In the genomic region with DNA sequence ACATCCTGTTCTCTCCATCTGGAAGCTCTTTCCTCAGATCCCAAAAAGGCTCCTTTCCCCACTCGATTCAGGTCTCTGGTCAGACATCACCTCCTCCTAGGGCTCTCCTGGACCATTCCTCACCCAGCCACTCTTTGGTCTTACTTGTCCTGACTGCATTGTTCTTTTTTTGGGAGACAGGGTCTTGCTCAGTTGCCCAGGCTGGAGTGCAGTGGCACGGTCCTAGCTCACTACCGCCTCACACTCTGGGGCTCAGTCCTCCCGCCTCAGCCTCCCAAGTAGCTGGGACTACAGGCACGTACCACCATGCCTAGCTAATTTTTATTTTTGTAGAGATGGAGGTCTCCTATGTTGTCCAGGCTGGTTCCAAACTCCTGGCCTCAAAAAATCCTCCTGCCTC, we compare ENCODE assay signal across 21 cellular contexts. TPM values are rescaled to one million over a fixed set of nuclear protein-coding genes. Genes with fewer than 3 reads are reported as not detected.
DNase-seq lines count a peak whose midpoint lies in the region; ATAC-seq and TF ChIP-seq lines count a peak whose summit lies in the region.
"Had no signal": no experiment of that assay in that cellular context is flagged by ENCODE, and none has a peak within 500 bp of the region (broad histone marks: within the 10 kb centered on the region; RNA-seq: fewer than 3 reads in every experiment).

No MANE protein-coding gene starts in this region.

- no peaks in the 10 kb centered on the region for H3K27me3 ChIP-seq in BLaER1 treated with 17β-estradiol and CSF1 and Interleukin-3, amounts not matched to agents 10 nM and 100 nM
- H3K27me3 ChIP-seq in DND-41 (ENCODE audit: insufficient read depth, low read length, poor library complexity) = no peaks in the 10 kb centered on the region
- no peaks in the 10 kb centered on the region for H3K27me3 ChIP-seq in naive thymus-derived CD4-positive, alpha-beta T cell (ENCODE audit: control insufficient read depth in 2 of 2, insufficient read depth in 2 of 2, low read length in 2 of 2)

- H3K4me3 ChIP-seq in BLaER1 treated with 17β-estradiol and CSF1 and Interleukin-3, amounts not matched to agents 10 nM and 100 nM = no peak overlapping the region
- H3K4me3 ChIP-seq in DND-41 (ENCODE audit: low read depth in 1 of 2, low read length in 2 of 2) = no peak overlapping the region
- H3K4me3 ChIP-seq in naive thymus-derived CD4-positive, alpha-beta T cell (ENCODE audit: low read length) = peak overlapping the region; percentile 49
- H3K4me3 ChIP-seq: mucosa of descending colon had no signal

- H3K36me3 Mint-ChIP-seq in activated CD8-positive, alpha-beta T cell treated with anti-CD3 and anti-CD28 coated beads, Interleukin-2, amount 10 ng/mL, durations not matched to agents 7 days and 5 days (ENCODE audit: low read depth) = peaks cover 6% of the 10 kb centered on the region
- H3K36me3 Mint-ChIP-seq in naive thymus-derived CD4-positive, alpha-beta T cell = peaks cover 0 to 4% (median 0%) of the 10 kb centered on the region in 5 donors

- H3K4me1 ChIP-seq in BLaER1 treated with 17β-estradiol and CSF1 and Interleukin-3, amounts not matched to agents 10 nM and 100 nM = peaks cover 81 to 92% (median 86%) of the 10 kb centered on the region in 10 experiments
- peaks cover 30% of the 10 kb centered on the region for H3K4me1 ChIP-seq in DND-41 (ENCODE audit: insufficient read depth, low read length)
- peaks cover 38 to 76% of the 10 kb centered on the region in 2 donors for H3K4me1 ChIP-seq in naive thymus-derived CD4-positive, alpha-beta T cell (ENCODE audit: control insufficient read depth in 2 of 2, insufficient read depth in 2 of 2, low read length in 2 of 2)

- ATAC-seq in DND-41 (ENCODE audit: insufficient read depth, low read depth) (no peak), GM19463 (IDR thresholded peaks at IDR 0.05; ENCODE audit: unreplicated experiment) (no peak), GM21360 (IDR thresholded peaks at IDR 0.05; ENCODE audit: unreplicated experiment) (no peak)
- no peak for ATAC-seq in activated CD8-positive, alpha-beta T cell treated with anti-CD3 and anti-CD28 coated beads, Interleukin-2, amount 10 ng/mL, durations not matched to agents 7 days and 5 days
- ATAC-seq in naive thymus-derived CD4-positive, alpha-beta T cell = no peak
- ATAC-seq: mucosa of descending colon, PC-3 had no signal

- H3K9ac ChIP-seq in BLaER1 treated with 17β-estradiol and CSF1 and Interleukin-3, amounts not matched to agents 10 nM and 100 nM = 0 out of 22 replicates have a peak overlapping the region, but pooled peaks of 1 of the 11 experiments have one; percentile 18
- no peak overlapping the region for H3K9ac ChIP-seq in DND-41 (ENCODE audit: low read depth, low read length)

- CTCF ChIA-PET in activated CD8-positive, alpha-beta T cell treated with anti-CD3 and anti-CD28 coated beads, Interleukin-2, amount 10 ng/mL, durations not matched to agents 7 days and 5 days (lab: Charles Lee) = no interaction called here
- CTCF ChIA-PET in naive thymus-derived CD4-positive, alpha-beta T cell (lab: Charles Lee) = interaction anchor here (0.6 to 0.7 kb wide), 2 partner anchors 63 to 1946 kb away, joined by 3 to 6 read pairs; no protein-coding TSS in a partner anchor

- H3K4me2 ChIP-seq in BLaER1 treated with 17β-estradiol and CSF1 and Interleukin-3, amounts not matched to agents 10 nM and 100 nM = peak overlapping the region; percentile 86 to 99 (median 90); a peak in 18 of 22 replicates
- H3K4me2 ChIP-seq in DND-41 (ENCODE audit: insufficient read depth, low read length) = peak overlapping the region; percentile 57

- intact Hi-C loops in naive thymus-derived CD4-positive, alpha-beta T cell (cut with micrococcal nuclease) = no loop called here

- peak; percentile 4 for DNase-seq in DND-41
- DNase-seq in activated CD8-positive, alpha-beta T cell treated with anti-CD3 and anti-CD28 coated beads, Interleukin-2, amount 10 ng/mL, durations not matched to agents 7 days and 5 days = no peak
- DNase-seq in naive thymus-derived CD4-positive, alpha-beta T cell = no peak
- DNase-seq in occipital lobe (lab: John Stamatoyannopoulos, UW) = no peak
- no peak for DNase-seq in caudate nucleus (lab: John Stamatoyannopoulos, UW)
- DNase-seq: activated gamma-delta T cell, cerebellar nuclear complex, glutamatergic neuron, mucosa of descending colon, NCI-H1417, NCI-H446, PC-3 had no signal

- TF ChIP-seq CTCF in DND-41 (IDR thresholded peaks at IDR 0.05; ENCODE audit: borderline replicate concordance, extremely low read depth, low read length, poor library complexity, severe bottlenecking) = no peak

- peaks cover 9% of the 10 kb centered on the region; the same call in 1 of the 2 replicates for H3K79me2 ChIP-seq in DND-41 (ENCODE audit: insufficient read depth, low read length)

- H3K9me3 Mint-ChIP-seq in activated CD8-positive, alpha-beta T cell treated with anti-CD3 and anti-CD28 coated beads, Interleukin-2, amount 10 ng/mL, durations not matched to agents 7 days and 5 days (ENCODE audit: insufficient read depth) = no peaks in the 10 kb centered on the region
- H3K9me3 Mint-ChIP-seq in naive thymus-derived CD4-positive, alpha-beta T cell = no peaks in the 10 kb centered on the region

- H3K9me3 ChIP-seq in BLaER1 treated with 17β-estradiol and CSF1 and Interleukin-3, amounts not matched to agents 10 nM and 100 nM (replicated peaks in 1 of 11) = no peaks in the 10 kb centered on the region
- no peaks in the 10 kb centered on the region for H3K9me3 ChIP-seq in DND-41 (ENCODE audit: insufficient read depth, low read length, severe bottlenecking)
- no peaks in the 10 kb centered on the region for H3K9me3 ChIP-seq in naive thymus-derived CD4-positive, alpha-beta T cell (ENCODE audit: control insufficient read depth in 2 of 3, low read length in 3 of 3)
- H3K9me3 ChIP-seq: mucosa of descending colon had no signal

- H3K4me3 Mint-ChIP-seq in activated CD8-positive, alpha-beta T cell treated with anti-CD3 and anti-CD28 coated beads, Interleukin-2, amount 10 ng/mL, durations not matched to agents 7 days and 5 days = peak overlapping the region; percentile 40
- peak overlapping the region; percentile 68 to 83 (median 80) for H3K4me3 Mint-ChIP-seq in naive thymus-derived CD4-positive, alpha-beta T cell

- peaks cover 0 to 21% (median 0%) of the 10 kb centered on the region in 11 experiments; a peak in 7 of 22 replicates for H3K36me3 ChIP-seq in BLaER1 treated with 17β-estradiol and CSF1 and Interleukin-3, amounts not matched to agents 10 nM and 100 nM
- no peaks in the 10 kb centered on the region for H3K36me3 ChIP-seq in DND-41 (ENCODE audit: insufficient read depth, low read length)
- no peaks in the 10 kb centered on the region for H3K36me3 ChIP-seq in naive thymus-derived CD4-positive, alpha-beta T cell (ENCODE audit: control insufficient read depth in 2 of 3, insufficient read depth in 3 of 3, low read length in 3 of 3)

- H3K4me1 Mint-ChIP-seq in activated CD8-positive, alpha-beta T cell treated with anti-CD3 and anti-CD28 coated beads, Interleukin-2, amount 10 ng/mL, durations not matched to agents 7 days and 5 days (ENCODE audit: low read depth) = peaks cover 54% of the 10 kb centered on the region
- peaks cover 52 to 93% (median 69%) of the 10 kb centered on the region in 7 donors for H3K4me1 Mint-ChIP-seq in naive thymus-derived CD4-positive, alpha-beta T cell

- H3K27ac Mint-ChIP-seq in activated CD8-positive, alpha-beta T cell treated with anti-CD3 and anti-CD28 coated beads, Interleukin-2, amount 10 ng/mL, durations not matched to agents 7 days and 5 days = peak overlapping the region; percentile 63
- peak overlapping the region; percentile 89 to 99 (median 96) for H3K27ac Mint-ChIP-seq in naive thymus-derived CD4-positive, alpha-beta T cell

- peaks cover 2% of the 10 kb centered on the region for H3K27me3 Mint-ChIP-seq in activated CD8-positive, alpha-beta T cell treated with anti-CD3 and anti-CD28 coated beads, Interleukin-2, amount 10 ng/mL, durations not matched to agents 7 days and 5 days (ENCODE audit: low read depth)
- no peaks in the 10 kb centered on the region for H3K27me3 Mint-ChIP-seq in naive thymus-derived CD4-positive, alpha-beta T cell

- POLR2A ChIA-PET in activated CD8-positive, alpha-beta T cell treated with anti-CD3 and anti-CD28 coated beads, Interleukin-2, amount 10 ng/mL, durations not matched to agents 7 days and 5 days (lab: Charles Lee) = interaction anchor here (1.0 to 1.9 kb wide), 3 partner anchors 8 to 28 kb away, joined by 3 to 6 read pairs (median 6); a partner anchor contains a TSS
- POLR2A ChIA-PET in naive thymus-derived CD4-positive, alpha-beta T cell (lab: Charles Lee) = interaction anchor here (0.7 to 11.9 kb wide), 9 partner anchors 15 to 43 kb away, joined by 3 to 206 read pairs (median 5); a partner anchor contains a TSS

- no peak overlapping the region for H2AFZ ChIP-seq in DND-41 (ENCODE audit: low read depth, low read length)

- no peak overlapping the region for H3K27ac ChIP-seq in BLaER1 treated with 17β-estradiol and CSF1 and Interleukin-3, amounts not matched to agents 10 nM and 100 nM
- H3K27ac ChIP-seq in DND-41 (ENCODE audit: low read length) (no peak overlapping the region; the same call in 1 of the 2 replicates), caudate nucleus (ENCODE audit: low read depth, low read length) (no peak overlapping the region)
- peak overlapping the region; percentile 85 for H3K27ac ChIP-seq in naive thymus-derived CD4-positive, alpha-beta T cell (ENCODE audit: low read depth, low read length)
- H3K27ac ChIP-seq: C4-2B had no signal

- H4K20me1 ChIP-seq in BLaER1 treated with 17β-estradiol and CSF1 and Interleukin-3, amounts not matched to agents 10 nM and 100 nM = peaks cover 0 to 25% (median 8%) of the 10 kb centered on the region in 11 experiments; a peak in 12 of 22 replicates
- peaks cover 3% of the 10 kb centered on the region; the same call in 1 of the 2 replicates for H4K20me1 ChIP-seq in DND-41 (ENCODE audit: insufficient read depth, low read length)

RNA-seq across cellular contexts. Expression of a gene that starts 2.2 kb away (rescaled TPM):
- 100 to 1,000 TPM; 157 to 169 TPM for total RNA-seq in activated CD8-positive, alpha-beta T cell treated with anti-CD3 and anti-CD28 coated beads, Interleukin-2, amount 10 ng/mL, durations not matched to agents 7 days and 5 days
- 100 to 1,000 TPM in 1 of 5 experiments, 10 to 100 TPM in 4; 15.6 to 311 (median 28.5) TPM for total RNA-seq in naive thymus-derived CD4-positive, alpha-beta T cell
- 10 to 100 TPM; 21.3 to 40.8 TPM for polyA plus RNA-seq in naive thymus-derived CD4-positive, alpha-beta T cell
- 23.4 TPM for total RNA-seq in occipital lobe

RNA-seq across cellular contexts. Expression of a gene that starts 7.0 kb away (rescaled TPM):
- total RNA-seq in activated CD8-positive, alpha-beta T cell treated with anti-CD3 and anti-CD28 coated beads, Interleukin-2, amount 10 ng/mL, durations not matched to agents 7 days and 5 days = not detected
- not detected for total RNA-seq in naive thymus-derived CD4-positive, alpha-beta T cell
- polyA plus RNA-seq in naive thymus-derived CD4-positive, alpha-beta T cell = 1 to 10 TPM; 1.4 to 1.5 TPM
- total RNA-seq in occipital lobe = not detected
- total RNA-seq: epithelial cell of proximal tubule, G401, kidney epithelial cell, mucosa of descending colon, PC-3, renal cortical epithelial cell, ureter had no signal

RNA-seq across cellular contexts. Expression of a gene that starts 8.0 kb away (rescaled TPM):
- total RNA-seq in activated CD8-positive, alpha-beta T cell treated with anti-CD3 and anti-CD28 coated beads, Interleukin-2, amount 10 ng/mL, durations not matched to agents 7 days and 5 days = 100 to 1,000 TPM; 445 to 447 TPM
- total RNA-seq in naive thymus-derived CD4-positive, alpha-beta T cell = 100 to 1,000 TPM; 134 to 357 (median 194) TPM
- polyA plus RNA-seq in naive thymus-derived CD4-positive, alpha-beta T cell = 100 to 1,000 TPM; 498 to 670 TPM
- not detected for total RNA-seq in occipital lobe
- total RNA-seq: G401 had no signal

RNA-seq across cellular contexts. Expression of a gene that starts 9.6 kb away (rescaled TPM):
- 1 to 10 TPM; 1.6 to 1.9 TPM for total RNA-seq in activated CD8-positive, alpha-beta T cell treated with anti-CD3 and anti-CD28 coated beads, Interleukin-2, amount 10 ng/mL, durations not matched to agents 7 days and 5 days
- total RNA-seq in naive thymus-derived CD4-positive, alpha-beta T cell = 10 to 100 TPM in 2 of 5 experiments, 1 to 10 TPM in 3; 2.5 to 17.1 (median 3.4) TPM
- polyA plus RNA-seq in naive thymus-derived CD4-positive, alpha-beta T cell = 1 to 10 TPM; 1.2 to 2.3 TPM
- total RNA-seq in occipital lobe = not detected
- total RNA-seq: epithelial cell of proximal tubule, G401, renal cortical epithelial cell had no signal

RNA-seq across cellular contexts. Expression of a gene that starts 17.2 kb away (rescaled TPM):
- 10 to 100 TPM; 64.0 to 66.9 TPM for total RNA-seq in activated CD8-positive, alpha-beta T cell treated with anti-CD3 and anti-CD28 coated beads, Interleukin-2, amount 10 ng/mL, durations not matched to agents 7 days and 5 days
- total RNA-seq in naive thymus-derived CD4-positive, alpha-beta T cell = 10 to 100 TPM; 61.9 to 83.9 (median 77.7) TPM
- polyA plus RNA-seq in naive thymus-derived CD4-positive, alpha-beta T cell = 10 to 100 TPM; 45.2 to 46.6 TPM
- total RNA-seq in occipital lobe = 13.1 TPM

Comparison
In these comparisons a context has a peak if more than half of its experiments do, and no peak if none do; other contexts are left out.
1. RNA of a gene that starts 8.0 kb away (total RNA-seq): 445 to 447 TPM in activated CD8-positive, alpha-beta T cell treated with anti-CD3 and anti-CD28 coated beads, Interleukin-2, amount 10 ng/mL, durations not matched to agents 7 days and 5 days and 134 to 357 TPM in naive thymus-derived CD4-positive, alpha-beta T cell; not detected in occipital lobe (single experiment); every median in the first group is over 100 times any median in the second.